8 cellular contexts compared by ENCODE assay signal in the genomic region with DNA sequence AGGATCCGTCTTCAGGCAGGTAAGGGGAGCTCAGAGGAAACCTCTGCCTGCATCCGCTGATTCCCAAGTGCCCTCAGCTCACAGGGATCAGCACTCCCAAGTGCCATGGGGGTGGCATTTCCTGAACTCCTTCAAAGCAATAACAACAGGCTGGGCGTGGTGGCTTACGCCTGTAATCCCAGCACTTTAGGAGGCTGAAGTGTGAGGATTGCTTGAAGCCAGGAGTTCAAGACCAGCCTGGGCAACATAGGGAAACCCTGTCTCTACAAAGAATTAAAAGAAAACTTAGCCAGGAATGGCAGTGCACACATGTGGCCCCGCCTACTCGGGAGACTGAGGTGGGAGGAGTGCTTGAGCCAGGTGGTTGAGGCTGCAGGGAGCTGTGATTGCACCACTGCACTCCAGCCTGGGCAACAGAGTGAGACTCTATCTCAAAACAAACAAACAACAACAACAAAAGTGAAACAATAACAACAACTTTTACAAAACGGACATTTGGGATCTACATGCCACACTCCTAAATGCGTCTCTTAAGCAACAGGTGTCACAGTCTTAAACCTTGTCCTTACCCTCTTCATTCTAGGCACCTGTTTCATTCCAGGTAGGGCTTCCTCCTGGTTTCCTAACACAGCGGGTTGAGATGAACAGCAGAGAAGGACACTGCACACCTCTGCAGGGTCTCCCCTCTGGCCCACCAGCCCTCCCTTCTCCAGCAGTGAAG.
DNase-seq lines count a peak whose midpoint lies in the region; ATAC-seq and TF ChIP-seq lines count a peak whose summit lies in the region.

No MANE protein-coding gene starts in this region.

- DNase-seq in NCI-H2227 treated with DMSO at 0.1 percent for 48 hours (lab: John Stamatoyannopoulos, UW) (peak; percentile 4), NCI-H2227 (lab: John Stamatoyannopoulos, UW; ENCODE audit: unreplicated experiment) (no peak), SJCRH30 (no peak), foreskin keratinocyte (peak in 1 of 2 donors; percentile 10), cortex of kidney (lab: John Stamatoyannopoulos, UW) (no peak), NCI-H510A treated with DMSO at 0.1 percent for 48 hours (lab: John Stamatoyannopoulos, UW) (no peak), T-helper 9 cell (no peak)

- H3K27me3 ChIP-seq in SJCRH30 (no peaks in the 10 kb centered on the region), foreskin keratinocyte (no peaks in the 10 kb centered on the region), stomach smooth muscle (ENCODE audit: control insufficient read depth in 1 of 2, insufficient read depth in 2 of 2, low read length in 2 of 2) (no peaks in the 10 kb centered on the region)

- H3K4me1 ChIP-seq in SJCRH30 (no peaks in the 10 kb centered on the region), foreskin keratinocyte (no peaks in the 10 kb centered on the region), stomach smooth muscle (ENCODE audit: control insufficient read depth, insufficient read depth, low read length) (peaks cover 7% of the 10 kb centered on the region)

- peak; percentile 54 for ATAC-seq in foreskin keratinocyte

- no peaks in the 10 kb centered on the region for H3K36me3 ChIP-seq in SJCRH30
- H3K36me3 ChIP-seq in stomach smooth muscle (ENCODE audit: control insufficient read depth in 2 of 2, insufficient read depth in 2 of 2, low read length in 2 of 2), result no peaks in the 10 kb centered on the region

- H3K9ac ChIP-seq in stomach smooth muscle (ENCODE audit: low read length in 2 of 2), result peak overlapping the region; percentile 92 to 93

- peaks cover 4% of the 10 kb centered on the region; the same call in 1 of the 2 replicates for H3K9me3 ChIP-seq in SJCRH30 (replicated peaks)
- H3K9me3 ChIP-seq in stomach smooth muscle (ENCODE audit: control insufficient read depth in 2 of 2, low read length in 2 of 2), result no peaks in the 10 kb centered on the region

- H3K4me3 ChIP-seq in SJCRH30 (peak overlapping the region; percentile 61), stomach smooth muscle (ENCODE audit: low read length in 2 of 2) (peak overlapping the region; percentile 92 to 99)

- H3K27ac ChIP-seq in SJCRH30 (no peak overlapping the region), foreskin keratinocyte (peak overlapping the region; percentile 41), stomach smooth muscle (ENCODE audit: low read length) (peak overlapping the region; percentile 92)

- no peak for TF ChIP-seq CTCF in foreskin keratinocyte (conservative IDR thresholded peaks at IDR 0.05)
